ENCODE assay signal across 1 cellular context in genomic region chr9:127308559-127309429, GRCh38.
TF ChIP-seq lines count a peak whose summit lies in the region.

No MANE protein-coding gene starts in this region.

TF ChIP-seq in GM12878, 131 proteins besides CTCF, POLR2A, EP300 and RAD21 (continued from another document):
- TF ChIP-seq ZBTB11 (CRISPR knock-in tag; IDR thresholded peaks at IDR 0.05) = no peak
- TF ChIP-seq IRF5 (IDR thresholded peaks at IDR 0.05; ENCODE audit: borderline replicate concordance) = no peak
- no peak for TF ChIP-seq PRDM15 (CRISPR knock-in tag; IDR thresholded peaks at IDR 0.05)
- no peak for TF ChIP-seq PAX8 (IDR thresholded peaks at IDR 0.05)
- TF ChIP-seq CUX1 (IDR thresholded peaks at IDR 0.05; ENCODE audit: insufficient replicate concordance, low read depth, low read length) = no peak
- no peak for TF ChIP-seq WRNIP1 (IDR thresholded peaks at IDR 0.05; ENCODE audit: borderline replicate concordance, low read depth, low read length)
- no peak for TF ChIP-seq RBBP5 (conservative IDR thresholded peaks at IDR 0.05)
- TF ChIP-seq TBL1XR1 (IDR thresholded peaks at IDR 0.05; ENCODE audit: low read depth, low read length) = no peak
- no peak for TF ChIP-seq NBN (IDR thresholded peaks at IDR 0.05)
- TF ChIP-seq KAT2A (conservative IDR thresholded peaks at IDR 0.05; ENCODE audit: control insufficient read depth, low read depth, low read length) = no peak
- no peak for TF ChIP-seq ZNF687 (IDR thresholded peaks at IDR 0.05)
- TF ChIP-seq RFX5 (IDR thresholded peaks at IDR 0.05; ENCODE audit: low read depth, low read length) = no peak
- no peak for TF ChIP-seq ZNF24 (IDR thresholded peaks at IDR 0.05)
